15 cellular contexts compared by ENCODE assay signal in the genomic region with DNA sequence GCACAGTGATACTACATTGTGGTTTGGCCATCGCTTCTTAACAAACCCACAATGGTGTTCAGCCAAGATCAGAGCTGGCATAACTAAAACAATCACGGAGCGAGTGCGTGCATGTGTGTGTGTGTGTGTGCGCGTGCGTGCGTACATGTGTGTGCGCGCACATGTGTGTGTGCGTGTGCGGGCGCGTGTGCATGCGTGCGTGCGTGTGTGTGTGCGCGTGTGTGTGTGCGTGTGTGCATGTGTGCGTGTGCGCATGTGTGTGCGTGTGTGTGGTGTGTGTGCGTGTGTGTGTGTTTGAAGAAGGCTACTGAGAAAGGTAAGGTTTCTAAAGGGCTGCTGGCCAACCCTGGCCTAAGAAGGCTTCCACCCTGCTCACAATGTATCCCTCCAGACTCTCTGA.
DNase-seq lines count a peak whose midpoint lies in the region; TF ChIP-seq lines count a peak whose summit lies in the region.
"Had no signal": no experiment of that assay in that cellular context is flagged by ENCODE, and none has a peak within 500 bp of the region (broad histone marks: within the 10 kb centered on the region; RNA-seq: fewer than 3 reads in every experiment).

No MANE protein-coding gene starts in this region.

- H3K36me3 ChIP-seq in neuronal stem cell (replicated peaks in 1 of 2; ENCODE audit: control insufficient read depth in 2 of 2, insufficient read depth in 2 of 2, low read length in 2 of 2) (peaks cover 0 to 2% of the 10 kb centered on the region in 2 donors), ascending aorta (no peaks in the 10 kb centered on the region)
- H3K36me3 ChIP-seq: BLaER1 treated with 17β-estradiol and CSF1 and Interleukin-3, amounts not matched to agents 10 nM and 100 nM had no signal

- no peak for TF ChIP-seq CTCF in ascending aorta (IDR thresholded peaks at IDR 0.05)

- no peak overlapping the region for H3K23ac ChIP-seq in neuronal stem cell (ENCODE audit: low read depth, low read length, poor library complexity)

- no peak overlapping the region for H2BK5ac ChIP-seq in neuronal stem cell (ENCODE audit: low read length)

- DNase-seq in astrocyte of the hippocampus (ENCODE audit: low read depth, low spot score) (peak; percentile 20), neuronal stem cell (ENCODE audit: low spot score) (no peak), SKM-1 (lab: John Stamatoyannopoulos, UW; ENCODE audit: unreplicated experiment) (no peak), ascending aorta (ENCODE audit: low spot score in 2 of 2) (no peak), 8988T (no peak)
- DNase-seq: AML-193; Caco-2; Calu3; CD4-positive, alpha-beta T cell; CD8-positive, alpha-beta T cell; DMS79 treated with DMSO at 0.1 percent for 48 hours; GF-D8 had no signal

- H3K9ac ChIP-seq in neuronal stem cell (ENCODE audit: low read depth, low read length, poor library complexity) = peak overlapping the region; percentile 44
- H3K9ac ChIP-seq: BLaER1 treated with 17β-estradiol and CSF1 and Interleukin-3, amounts not matched to agents 10 nM and 100 nM had no signal

- H3K79me1 ChIP-seq in neuronal stem cell (ENCODE audit: low read depth, low read length) = no peaks in the 10 kb centered on the region

- H2BK15ac ChIP-seq in neuronal stem cell (ENCODE audit: low read length) = no peak overlapping the region

- peak overlapping the region; percentile 56 for H3K14ac ChIP-seq in neuronal stem cell (ENCODE audit: low read length)

- H3K4me2 ChIP-seq in neuronal stem cell (ENCODE audit: insufficient read depth, low read length, poor library complexity, severe bottlenecking) = no peak overlapping the region
- H3K4me2 ChIP-seq: A549; BLaER1 treated with 17β-estradiol and CSF1 and Interleukin-3, amounts not matched to agents 10 nM and 100 nM had no signal

- no peak overlapping the region for H4K91ac ChIP-seq in neuronal stem cell (ENCODE audit: low read depth, low read length, poor library complexity)

- no peak overlapping the region for H2BK120ac ChIP-seq in neuronal stem cell (ENCODE audit: low read depth, low read length)

- intact Hi-C loops in ascending aorta (cut with DNase I) = no loop called here

- H3K18ac ChIP-seq in neuronal stem cell (ENCODE audit: low read length) = no peak overlapping the region

- WGBS in neuronal stem cell (ENCODE audit: extremely low coverage in 2 of 2, insufficient read length in 2 of 2, insufficient replicate concordance in 1 of 2), 2 donors = no CpG with 5 or more reads among the region's 24 CpGs

- H3K4me1 ChIP-seq in neuronal stem cell (ENCODE audit: control insufficient read depth in 2 of 2, insufficient read depth in 1 of 2, low read depth in 1 of 2, low read length in 2 of 2) (peaks cover 2% of the 10 kb centered on the region in 2 donors), ascending aorta (no peaks in the 10 kb centered on the region)
- H3K4me1 ChIP-seq: A549, Caco-2 had no signal

- H3K9me3 ChIP-seq in neuronal stem cell (replicated peaks in 1 of 2; ENCODE audit: control insufficient read depth in 2 of 2, insufficient read depth in 1 of 2, low read depth in 1 of 2, low read length in 2 of 2) (peaks cover 0 to 4% of the 10 kb centered on the region in 2 donors), ascending aorta (no peaks in the 10 kb centered on the region)
- H3K9me3 ChIP-seq: Caco-2 had no signal

- H3K27ac ChIP-seq in neuronal stem cell (replicated peaks; ENCODE audit: low read length) (no peak overlapping the region), ascending aorta (no peak overlapping the region)
- H3K27ac ChIP-seq: A549; BLaER1 treated with 17β-estradiol and CSF1 and Interleukin-3, amounts not matched to agents 10 nM and 100 nM; C4-2B had no signal

- H3K4ac ChIP-seq in neuronal stem cell (ENCODE audit: low read length) = no peak overlapping the region

- H3K4me3 ChIP-seq in neuronal stem cell (ENCODE audit: low read length in 2 of 2) (no peak overlapping the region), ascending aorta (no peak overlapping the region)
- H3K4me3 ChIP-seq: A549; BLaER1 treated with 17β-estradiol and CSF1 and Interleukin-3, amounts not matched to agents 10 nM and 100 nM had no signal

- no peaks in the 10 kb centered on the region for H3K27me3 ChIP-seq in neuronal stem cell (ENCODE audit: control insufficient read depth in 3 of 3, insufficient read depth in 3 of 3, low read depth in 1 of 3, low read length in 3 of 3)
- no peaks in the 10 kb centered on the region for H3K27me3 ChIP-seq in ascending aorta
- H3K27me3 ChIP-seq: BLaER1 treated with 17β-estradiol and CSF1 and Interleukin-3, amounts not matched to agents 10 nM and 100 nM had no signal

- no peak overlapping the region for H2AFZ ChIP-seq in neuronal stem cell (ENCODE audit: low read length)

- no peak overlapping the region for H2BK12ac ChIP-seq in neuronal stem cell (ENCODE audit: low read length)

- no peak overlapping the region for H2AK5ac ChIP-seq in neuronal stem cell (ENCODE audit: low read depth, low read length)

- H4K8ac ChIP-seq in neuronal stem cell (ENCODE audit: low read depth, low read length) = no peak overlapping the region
